9 cellular contexts compared by ENCODE assay signal in the genomic region with DNA sequence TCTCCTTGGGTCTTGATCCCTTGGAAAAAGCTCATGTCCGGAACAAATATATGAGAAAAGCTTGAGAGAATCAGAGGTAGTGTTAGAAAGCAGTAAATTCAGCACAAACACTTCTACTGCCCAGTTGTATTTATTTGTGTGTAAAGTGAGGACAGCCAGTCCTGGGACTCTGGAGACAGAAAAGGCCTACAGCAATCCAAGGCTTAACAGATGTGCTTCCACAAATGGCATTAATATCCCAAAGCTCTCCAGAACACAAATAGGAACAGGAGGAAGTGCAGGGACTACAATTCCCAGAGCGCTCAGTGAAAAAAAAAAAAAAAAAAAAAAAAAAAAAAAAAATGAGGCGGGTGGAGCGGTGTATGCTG. TPM values are rescaled to one million over a fixed set of nuclear protein-coding genes. Genes with fewer than 3 reads are reported as not detected.
DNase-seq lines count a peak whose midpoint lies in the region; ATAC-seq, FAIRE-seq and TF ChIP-seq lines count a peak whose summit lies in the region.
"Had no signal": no experiment of that assay in that cellular context is flagged by ENCODE, and none has a peak within 500 bp of the region (broad histone marks: within the 10 kb centered on the region; RNA-seq: fewer than 3 reads in every experiment).

No MANE protein-coding gene starts in this region.

- no peak for DNase-seq in activated naive CD4-positive, alpha-beta T cell treated with Interleukin-2 at 50 U/mL for 16 hours
- DNase-seq in T-cell (peak in 3 of 34 experiments; percentile 1 to 11 (median 6)), kidney (no peak), NCI-H146 treated with DMSO at 0.1 percent for 48 hours (lab: John Stamatoyannopoulos, UW; ENCODE audit: unreplicated experiment) (no peak), NCI-H345 (lab: John Stamatoyannopoulos, UW) (no peak)
- no peak for DNase-seq in effector CD8-positive, alpha-beta T cell (lab: John Stamatoyannopoulos, UW)

- no peak overlapping the region for H3K27ac ChIP-seq in kidney (ENCODE audit: low read depth in 2 of 2, low read length in 2 of 2)
- peak overlapping the region; percentile 46 for H3K27ac ChIP-seq in thymus (ENCODE audit: low read depth)

- CTCF ChIA-PET in T-cell (lab: Charles Lee), result interaction anchor here (0.5 to 1.5 kb wide), 5 partner anchors 11 to 277 kb away, joined by 3 to 7 read pairs (median 5); a partner anchor contains a TSS

- FAIRE-seq in kidney (lab: Jason Lieb, UNC), result peak; percentile 3

- no peaks in the 10 kb centered on the region for H3K9me3 ChIP-seq in kidney (ENCODE audit: control insufficient read depth in 1 of 2, low read length in 2 of 2)
- H3K9me3 ChIP-seq in thymus (ENCODE audit: control insufficient read depth), result no peaks in the 10 kb centered on the region

- peaks cover 5% of the 10 kb centered on the region for H3K36me3 Mint-ChIP-seq in activated naive CD4-positive, alpha-beta T cell treated with anti-CD3 and anti-CD28 coated beads, Interleukin-2, amount 50 U/mL, for 24 hours
- peaks cover 21% of the 10 kb centered on the region for H3K36me3 Mint-ChIP-seq in T-cell

- POLR2A ChIA-PET in T-cell (lab: Charles Lee), result interaction anchor here in 1 of 2 donors (1.0 kb wide), 1 partner anchor 10 kb away, joined by 3 read pairs; no protein-coding TSS in a partner anchor

- ATAC-seq in T-cell (replicated peaks in 1 of 4), result no peak

- H3K27me3 Mint-ChIP-seq in activated naive CD4-positive, alpha-beta T cell treated with anti-CD3 and anti-CD28 coated beads, Interleukin-2, amount 50 U/mL, for 24 hours, result no peaks in the 10 kb centered on the region
- no peaks in the 10 kb centered on the region for H3K27me3 Mint-ChIP-seq in T-cell

- no peak overlapping the region for H3K4me3 ChIP-seq in kidney (ENCODE audit: low read length in 2 of 2)
- H3K4me3 ChIP-seq in thymus (ENCODE audit: low read length), result peak overlapping the region; percentile 9

- no peak for TF ChIP-seq CTCF in kidney (IDR thresholded peaks at IDR 0.05; ENCODE audit: borderline replicate concordance, extremely low read depth, insufficient read depth)

- H3K4me1 ChIP-seq in kidney (ENCODE audit: control insufficient read depth in 1 of 2, insufficient read depth in 1 of 2, low read depth in 1 of 2, low read length in 2 of 2) (peaks cover 10 to 28% of the 10 kb centered on the region in 2 donors), thymus (ENCODE audit: control insufficient read depth, insufficient read depth, low read length) (peaks cover 16% of the 10 kb centered on the region)

- intact Hi-C loops in kidney (cut with DNase I), result no loop called here

- no peaks in the 10 kb centered on the region for H3K27me3 ChIP-seq in thymus (ENCODE audit: control insufficient read depth, insufficient read depth)

- peaks cover 19 to 31% of the 10 kb centered on the region in 2 donors for H3K36me3 ChIP-seq in kidney (ENCODE audit: control insufficient read depth in 1 of 2, insufficient read depth in 2 of 2, low read length in 2 of 2)
- peaks cover 46% of the 10 kb centered on the region for H3K36me3 ChIP-seq in thymus (ENCODE audit: control insufficient read depth, insufficient read depth)

- H3K9ac ChIP-seq in kidney (ENCODE audit: low read length in 2 of 2), result no peak overlapping the region

- H3K9me3 Mint-ChIP-seq in activated naive CD4-positive, alpha-beta T cell treated with anti-CD3 and anti-CD28 coated beads, Interleukin-2, amount 50 U/mL, for 24 hours, result no peaks in the 10 kb centered on the region
- no peaks in the 10 kb centered on the region for H3K9me3 Mint-ChIP-seq in T-cell

- peak overlapping the region; percentile 99 for H3K4me3 Mint-ChIP-seq in activated naive CD4-positive, alpha-beta T cell treated with anti-CD3 and anti-CD28 coated beads, Interleukin-2, amount 50 U/mL, for 24 hours
- peak overlapping the region; percentile 89 to 98 (median 97) for H3K4me3 Mint-ChIP-seq in T-cell

- peak overlapping the region; percentile 92 for H3K27ac Mint-ChIP-seq in activated naive CD4-positive, alpha-beta T cell treated with anti-CD3 and anti-CD28 coated beads, Interleukin-2, amount 50 U/mL, for 24 hours
- peak overlapping the region; percentile 74 to 82 for H3K27ac Mint-ChIP-seq in T-cell

- 22% methylated on average over 4 of the region's 4 CpGs for WGBS in thymus

- H3K4me1 Mint-ChIP-seq in activated naive CD4-positive, alpha-beta T cell treated with anti-CD3 and anti-CD28 coated beads, Interleukin-2, amount 50 U/mL, for 24 hours, result peaks cover 26% of the 10 kb centered on the region
- H3K4me1 Mint-ChIP-seq in T-cell, result peaks cover 33 to 43% (median 33%) of the 10 kb centered on the region in 3 donors

RNA-seq across cellular contexts. Expression of a gene that starts 0.4 kb away (rescaled TPM):
- total RNA-seq in T-cell, result 100 to 1,000 TPM; 124 to 196 (median 188) TPM
- total RNA-seq in kidney, result 329 TPM
- polyA plus RNA-seq in kidney (ENCODE audit: insufficient read depth, low read depth, low replicate concordance), result 353 TPM
- 165 TPM for polyA plus RNA-seq in thymus

RNA-seq across cellular contexts. Expression of a gene that starts 11.7 kb away (rescaled TPM):
- total RNA-seq in T-cell (100 to 1,000 TPM; 112 to 145 (median 125) TPM), kidney (69.0 TPM)
- polyA plus RNA-seq in kidney (ENCODE audit: insufficient read depth, low read depth, low replicate concordance) (49.1 TPM), thymus (60.6 TPM)

RNA-seq across cellular contexts. Expression of a gene that starts 19.1 kb away (rescaled TPM):
- 10 to 100 TPM; 33.8 to 60.2 (median 51.2) TPM for total RNA-seq in T-cell
- total RNA-seq in kidney, result 57.4 TPM
- polyA plus RNA-seq in kidney (ENCODE audit: insufficient read depth, low read depth, low replicate concordance), result 30.3 TPM
- 26.0 TPM for polyA plus RNA-seq in thymus

RNA-seq across cellular contexts. Expression of a gene that starts 39.1 kb away (rescaled TPM):
- 10 to 100 TPM; 57.8 to 74.3 (median 72.3) TPM for total RNA-seq in T-cell
- total RNA-seq in kidney, result 36.9 TPM
- polyA plus RNA-seq in kidney (ENCODE audit: insufficient read depth, low read depth, low replicate concordance), result 37.0 TPM
- 47.3 TPM for polyA plus RNA-seq in thymus

RNA-seq across cellular contexts. Expression of a gene that starts 55.1 kb away (rescaled TPM):
- total RNA-seq in T-cell (under 1 TPM in 3 of 5 donors, not detected in 2; 0.10 to 0.23 (median 0.16) TPM), kidney (0.25 TPM)
- polyA plus RNA-seq in kidney (ENCODE audit: insufficient read depth, low read depth, low replicate concordance) (0.11 TPM), thymus (0.23 TPM)
- total RNA-seq: epithelial cell of proximal tubule had no signal
